In genomic region chr16:12643034-12643455, GRCh38 we compare ENCODE assay signal across 26 cellular contexts.
"Had no signal": no experiment of that assay in that cellular context is flagged by ENCODE, and none has a peak within 500 bp of the region (broad histone marks: within the 10 kb centered on the region; RNA-seq: fewer than 3 reads in every experiment).

No MANE protein-coding gene starts in this region.

- H3K4me3 Mint-ChIP-seq: naive thymus-derived CD8-positive, alpha-beta T cell; nephron; neural crest cell; stimulated activated effector memory CD8-positive, alpha-beta T cell treated with anti-CD3 and anti-CD28 coated beads, Interleukin-12 subunit alpha, Interleukin-12 subunit beta, amount 100 ng/mL, for 72 hours; stimulated activated naive CD8-positive, alpha-beta T cell treated with anti-CD3 and anti-CD28 coated beads, Interleukin-15, Interleukin-2, amounts not matched to agents 100 ng/mL and 50 ng/mL, for 24 hours had no signal

- H3K27ac Mint-ChIP-seq: naive thymus-derived CD8-positive, alpha-beta T cell; nephron; stimulated activated effector memory CD8-positive, alpha-beta T cell treated with anti-CD3 and anti-CD28 coated beads, Interleukin-12 subunit alpha, Interleukin-12 subunit beta, amount 100 ng/mL, for 72 hours; stimulated activated naive CD8-positive, alpha-beta T cell treated with anti-CD3 and anti-CD28 coated beads, Interleukin-15, Interleukin-2, amounts not matched to agents 100 ng/mL and 50 ng/mL, for 24 hours had no signal

- ATAC-seq: naive thymus-derived CD8-positive, alpha-beta T cell; pancreas; stimulated activated effector memory CD8-positive, alpha-beta T cell treated with anti-CD3 and anti-CD28 coated beads, Interleukin-12 subunit alpha, Interleukin-12 subunit beta, amount 100 ng/mL, for 72 hours; upper lobe of right lung had no signal

- H3K4me1 Mint-ChIP-seq: nephron had no signal

- FAIRE-seq: pancreas, urothelium cell line had no signal

- H3K36me3 Mint-ChIP-seq: naive thymus-derived CD8-positive, alpha-beta T cell; stimulated activated effector memory CD8-positive, alpha-beta T cell treated with anti-CD3 and anti-CD28 coated beads, Interleukin-12 subunit alpha, Interleukin-12 subunit beta, amount 100 ng/mL, for 72 hours had no signal

- H3K4me3 ChIP-seq: left ventricle myocardium inferior, lung, pancreas, prostate gland, skin epidermis, spleen, suprapubic skin, thoracic aorta, tibial artery, upper lobe of right lung had no signal

- H3K27me3 ChIP-seq: pancreas, spleen, suprapubic skin, tibial artery, upper lobe of right lung had no signal

- H3K36me3 ChIP-seq: left ventricle myocardium inferior, pancreas, prostate gland, spleen, suprapubic skin, thoracic aorta, tibial artery, upper lobe of right lung had no signal

- H3K27ac ChIP-seq: left ventricle myocardium inferior, pancreas, prostate gland, skin epidermis, spleen, suprapubic skin, thoracic aorta, tibial artery, upper lobe of right lung had no signal

- H3K4me1 ChIP-seq: left ventricle myocardium inferior, pancreas, prostate gland, suprapubic skin, upper lobe of right lung had no signal

- H3K9me3 ChIP-seq: pancreas, prostate gland, suprapubic skin, thoracic aorta, upper lobe of right lung had no signal

- DNase-seq: islet precursor cell; left ventricle myocardium inferior; mesendoderm; midbrain; naive thymus-derived CD8-positive, alpha-beta T cell; nucleus accumbens; pancreas; posterior cingulate gyrus; retina; right cardiac atrium; spleen; stimulated activated CD4-positive, alpha-beta T cell treated with anti-CD3 and anti-CD28 coated beads, Interleukin-4, amount 100 ng/mL, for 24 hours; stimulated activated naive CD4-positive, alpha-beta T cell; tibial artery; trophoblast cell; upper lobe of right lung had no signal
